Comparison of ENCODE assay signal across 11 cellular contexts in the genomic region with DNA sequence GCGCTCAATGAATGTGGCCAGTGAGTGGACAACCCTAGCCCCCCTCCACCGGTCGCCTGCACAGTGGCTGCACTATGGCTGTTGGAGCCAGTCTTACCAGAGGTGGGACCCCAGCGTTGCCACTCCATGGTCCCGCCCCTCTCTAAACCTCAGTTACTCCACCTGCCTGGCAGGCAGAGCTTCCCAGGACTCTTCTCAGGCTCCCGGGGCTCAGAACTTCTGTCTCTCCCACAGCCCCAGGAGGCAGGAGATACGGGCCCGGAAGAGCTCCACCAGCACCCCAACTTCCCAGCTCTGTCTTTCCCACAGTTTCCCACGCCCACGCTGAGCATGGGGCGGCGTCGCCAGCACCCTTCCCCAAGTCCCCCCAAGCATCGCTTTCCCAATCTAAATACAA. TPM values are rescaled to one million over a fixed set of nuclear protein-coding genes. Genes with fewer than 3 reads are reported as not detected.
A peak's percentile ranks its signal among the peaks of the same experiment; 100 is the strongest.
DNase-seq lines count a peak whose midpoint lies in the region; ATAC-seq and TF ChIP-seq lines count a peak whose summit lies in the region.
"Had no signal": no experiment of that assay in that cellular context is flagged by ENCODE, and none has a peak within 500 bp of the region (broad histone marks: within the 10 kb centered on the region; RNA-seq: fewer than 3 reads in every experiment).

No MANE protein-coding gene starts in this region.

- peak overlapping the region in 8 of 12 donors; percentile 16 to 48 (median 42) for H3K4me3 ChIP-seq in heart left ventricle
- peak overlapping the region; percentile 15 to 29 for H3K4me3 ChIP-seq in testis

- no peaks in the 10 kb centered on the region for H3K9me3 Mint-ChIP-seq in activated naive CD8-positive, alpha-beta T cell (ENCODE audit: low read depth)
- no peaks in the 10 kb centered on the region for H3K9me3 Mint-ChIP-seq in memory B cell

- ATAC-seq in heart left ventricle = no peak
- no peak for ATAC-seq in Right ventricle myocardium superior (ENCODE audit: poor library complexity)
- no peak for ATAC-seq in memory B cell (ENCODE audit: low read depth)
- ATAC-seq in HG02678 (IDR thresholded peaks at IDR 0.05; ENCODE audit: unreplicated experiment) = no peak

- peaks cover 0 to 10% (median 2%) of the 10 kb centered on the region in 12 donors for H3K4me1 ChIP-seq in heart left ventricle
- peaks cover 4% of the 10 kb centered on the region for H3K4me1 ChIP-seq in testis

- peaks cover 5 to 64% (median 24%) of the 10 kb centered on the region in 9 donors for H3K27me3 ChIP-seq in heart left ventricle
- no peaks in the 10 kb centered on the region for H3K27me3 ChIP-seq in testis

- H3K36me3 ChIP-seq in heart left ventricle (no peaks in the 10 kb centered on the region), testis (ENCODE audit: low read depth, missing control alignments) (no peaks in the 10 kb centered on the region)
- H3K36me3 ChIP-seq: spleen had no signal

- intact Hi-C loops in heart left ventricle (cut with DNase I) (loop anchor here in 8 of 10 donors (2.0 to 10.0 kb wide), 3 partner anchors 81 to 83 kb away; no protein-coding TSS in a partner anchor), Right ventricle myocardium superior (cut with DNase I) (loop anchor here (5.0 kb wide), 1 partner anchor 76 kb away; no protein-coding TSS in a partner anchor), testis (cut with DNase I; ENCODE audit: low total_unique reads) (loop anchor here (5.0 kb wide), 1 partner anchor 396 kb away; no protein-coding TSS in a partner anchor), posterior vena cava (cut with DNase I) (no loop called here)

- H3K36me3 Mint-ChIP-seq in activated naive CD8-positive, alpha-beta T cell = no peaks in the 10 kb centered on the region
- no peaks in the 10 kb centered on the region for H3K36me3 Mint-ChIP-seq in memory B cell

- peak overlapping the region; percentile 67 for H3K4me3 Mint-ChIP-seq in activated naive CD8-positive, alpha-beta T cell
- peak overlapping the region; percentile 18 for H3K4me3 Mint-ChIP-seq in memory B cell

- no peak overlapping the region for H3K27ac Mint-ChIP-seq in activated naive CD8-positive, alpha-beta T cell
- H3K27ac Mint-ChIP-seq in memory B cell = no peak overlapping the region

- H3K27me3 Mint-ChIP-seq in activated naive CD8-positive, alpha-beta T cell = peaks cover 20% of the 10 kb centered on the region
- peaks cover 28% of the 10 kb centered on the region for H3K27me3 Mint-ChIP-seq in memory B cell

- no peaks in the 10 kb centered on the region for H3K9me3 ChIP-seq in heart left ventricle
- H3K9me3 ChIP-seq in testis = no peaks in the 10 kb centered on the region
- H3K9me3 ChIP-seq: spleen had no signal

- H3K4me1 Mint-ChIP-seq in activated naive CD8-positive, alpha-beta T cell (ENCODE audit: low read depth) = peaks cover 8% of the 10 kb centered on the region
- H3K4me1 Mint-ChIP-seq in memory B cell = peaks cover 6% of the 10 kb centered on the region

- TF ChIP-seq POLR2A in heart left ventricle (IDR thresholded peaks at IDR 0.05) (no peak), testis (IDR thresholded peaks at IDR 0.05) (no peak)

- DNase-seq in heart left ventricle (peak in 1 of 5 donors; percentile 58), Right ventricle myocardium superior (no peak), memory B cell (ENCODE audit: low spot score in 2 of 2) (no peak), testis (no peak), posterior vena cava (ENCODE audit: low spot score) (no peak)
- DNase-seq in stimulated activated CD4-positive, alpha-beta T cell treated with anti-CD3 and anti-CD28 coated beads, Interleukin-4, amount 100 ng/mL, for 1 hour = no peak
- DNase-seq: effector CD8-positive, alpha-beta T cell; islet precursor cell had no signal

- 26 to 35% (median 33%) methylated on average over 14 of the region's 14 CpGs for WGBS in heart left ventricle, 4 donors
- WGBS in testis, 2 donors = 30 to 35% methylated on average over 14 of the region's 14 CpGs

- no peak for TF ChIP-seq CTCF in heart left ventricle (IDR thresholded peaks at IDR 0.05)
- TF ChIP-seq CTCF in testis (IDR thresholded peaks at IDR 0.05) = no peak

- H3K27ac ChIP-seq in heart left ventricle (peak overlapping the region in 1 of 12 donors; percentile 36), testis (no peak overlapping the region)
- H3K27ac ChIP-seq: spleen had no signal

RNA-seq across cellular contexts. Expression of gene RASGEF1C, which starts 1.0 kb away (rescaled TPM):
- total RNA-seq in heart left ventricle (under 1 TPM in 5 of 9 donors, not detected in 4; 0.16 to 0.75 (median 0.23) TPM), Right ventricle myocardium superior (0.59 TPM), testis (1 to 10 TPM; 8.0 to 8.5 TPM), posterior vena cava (under 1 TPM in 1 of 2 donors, not detected in 1; 0.24 TPM)
- polyA plus RNA-seq in heart left ventricle (under 1 TPM; 0.14 to 0.19 TPM), testis (ENCODE audit: insufficient read depth, low read depth, low replicate concordance) (19.0 TPM)

Comparison
In these comparisons a context has a peak if more than half of its experiments do, and no peak if none do; other contexts are left out.
1. intact Hi-C loops: an anchor here in heart left ventricle (2.0 to 10.0 kb wide), Right ventricle myocardium superior (5.0 kb wide) and testis (5.0 kb wide); none called in posterior vena cava.